Comparison of ENCODE assay signal across 28 cellular contexts in genomic region chr18:5142131-5142530, GRCh38. TPM values are rescaled to one million over a fixed set of nuclear protein-coding genes. Genes with fewer than 3 reads are reported as not detected.
A peak's percentile ranks its signal among the peaks of the same experiment; 100 is the strongest.
DNase-seq lines count a peak whose midpoint lies in the region; TF ChIP-seq lines count a peak whose summit lies in the region.
"Had no signal": no experiment of that assay in that cellular context is flagged by ENCODE, and none has a peak within 500 bp of the region (broad histone marks: within the 10 kb centered on the region; RNA-seq: fewer than 3 reads in every experiment).

No MANE protein-coding gene starts in this region.

- no peaks in the 10 kb centered on the region for H3K9me3 Mint-ChIP-seq in activated naive CD4-positive, alpha-beta T cell treated with anti-CD3 and anti-CD28 coated beads, Interleukin-2, amount 50 U/mL, for 24 hours
- no peaks in the 10 kb centered on the region for H3K9me3 Mint-ChIP-seq in mesothelial cell of epicardium
- H3K9me3 Mint-ChIP-seq: CD8-positive, alpha-beta memory T cell had no signal

- no peak overlapping the region for H4K8ac ChIP-seq in trophoblast cell (ENCODE audit: low read depth, low read length)

- TF ChIP-seq CTCF in hepatocyte (IDR thresholded peaks at IDR 0.05; ENCODE audit: poor library complexity) = no peak
- no peak for TF ChIP-seq CTCF in mesothelial cell of epicardium (IDR thresholded peaks at IDR 0.05; ENCODE audit: unreplicated experiment)

- H3K79me2 ChIP-seq in hepatocyte (no peaks in the 10 kb centered on the region), trophoblast cell (ENCODE audit: control insufficient read depth, insufficient read depth, low read length, poor library complexity) (no peaks in the 10 kb centered on the region)

- 35% methylated on average over 4 of the region's 4 CpGs for WGBS in hepatocyte (ENCODE audit: low lambda C conversion rate, missing lambda C conversion rate)
- WGBS in trophoblast cell (ENCODE audit: extremely low coverage, insufficient coverage, insufficient read length) = no CpG with 5 or more reads among the region's 4 CpGs

- no peaks in the 10 kb centered on the region for H3K27me3 Mint-ChIP-seq in activated naive CD4-positive, alpha-beta T cell treated with anti-CD3 and anti-CD28 coated beads, Interleukin-2, amount 50 U/mL, for 24 hours
- peaks cover 14% of the 10 kb centered on the region for H3K27me3 Mint-ChIP-seq in mesothelial cell of epicardium (ENCODE audit: low read depth)

- no peak overlapping the region for H4K12ac ChIP-seq in trophoblast cell (ENCODE audit: low read depth, low read length)

- no peak overlapping the region for H4K91ac ChIP-seq in trophoblast cell (ENCODE audit: low read depth, low read length)

- no peak overlapping the region for H2AFZ ChIP-seq in hepatocyte
- H2AFZ ChIP-seq in trophoblast cell (ENCODE audit: insufficient read depth, low read length, poor library complexity) = no peak overlapping the region
- H2AFZ ChIP-seq: PC-9 had no signal

- H2BK12ac ChIP-seq in trophoblast cell (ENCODE audit: low read length) = no peak overlapping the region

- no peaks in the 10 kb centered on the region for H3K4me1 ChIP-seq in hepatocyte (ENCODE audit: insufficient read depth)
- H3K4me1 ChIP-seq in trophoblast cell (ENCODE audit: control insufficient read depth in 1 of 2, insufficient read depth in 2 of 2, low read length in 2 of 2) = no peaks in the 10 kb centered on the region
- H3K4me1 ChIP-seq: BE2C had no signal

- H3K4me1 Mint-ChIP-seq in activated naive CD4-positive, alpha-beta T cell treated with anti-CD3 and anti-CD28 coated beads, Interleukin-2, amount 50 U/mL, for 24 hours = peaks cover 34% of the 10 kb centered on the region
- no peaks in the 10 kb centered on the region for H3K4me1 Mint-ChIP-seq in mesothelial cell of epicardium
- H3K4me1 Mint-ChIP-seq: CD14-positive monocyte; CD8-positive, alpha-beta memory T cell had no signal

- no peaks in the 10 kb centered on the region for H3K9me3 ChIP-seq in hepatocyte (ENCODE audit: low read depth)
- H3K9me3 ChIP-seq in trophoblast cell (ENCODE audit: insufficient read depth, low read depth, low read length) = no peaks in the 10 kb centered on the region
- H3K9me3 ChIP-seq: BE2C, SJCRH30 had no signal

- no peak overlapping the region for H2BK5ac ChIP-seq in trophoblast cell (ENCODE audit: low read depth, low read length, poor library complexity)

- H3K36me3 ChIP-seq in hepatocyte (replicated peaks; ENCODE audit: insufficient read depth, low read depth) = no peaks in the 10 kb centered on the region
- H3K36me3 ChIP-seq in trophoblast cell (ENCODE audit: control insufficient read depth in 1 of 2, insufficient read depth in 2 of 2, low read length in 2 of 2) = no peaks in the 10 kb centered on the region
- H3K36me3 ChIP-seq: BE2C, SJCRH30 had no signal

- DNase-seq in activated naive CD4-positive, alpha-beta T cell (lab: John Stamatoyannopoulos, UW) = no peak
- DNase-seq in NCI-H69 (lab: John Stamatoyannopoulos, UW) (peak; percentile 89), hepatocyte (ENCODE audit: low spot score) (no peak), mesothelial cell of epicardium (ENCODE audit: low spot score in 2 of 2, unreplicated experiment in 2 of 2) (no peak), trophoblast cell (no peak), cerebellum (ENCODE audit: low spot score) (no peak)
- DNase-seq: 8988T; ACHN; BE2C; CD8-positive, alpha-beta memory T cell; DMS79 treated with DMSO at 0.1 percent for 48 hours; GF-D8; HCEC 1CT; MM.1S; NCI-H1694 treated with DMSO at 0.1 percent for 48 hours; NCI-H446; NCI-H526 treated with DMSO at 0.1 percent for 48 hours; NK-92 treated with Interleukin-12 subunit alpha and Interleukin-12 subunit beta, amount 100 ng/mL, for 24 hours; PC-9 had no signal

- peak overlapping the region; percentile 80 for H3K27ac Mint-ChIP-seq in activated naive CD4-positive, alpha-beta T cell treated with anti-CD3 and anti-CD28 coated beads, Interleukin-2, amount 50 U/mL, for 24 hours
- H3K27ac Mint-ChIP-seq in mesothelial cell of epicardium = no peak overlapping the region
- H3K27ac Mint-ChIP-seq: CD14-positive monocyte; CD8-positive, alpha-beta memory T cell; IgD-negative memory B cell had no signal

- H3K27ac ChIP-seq in hepatocyte = peak overlapping the region; percentile 27
- H3K27ac ChIP-seq in trophoblast cell (ENCODE audit: low read depth, low read length) = no peak overlapping the region
- H3K27ac ChIP-seq: HL-60, KMS-11, PC-9, SJCRH30 had no signal

- H3K36me3 Mint-ChIP-seq in activated naive CD4-positive, alpha-beta T cell treated with anti-CD3 and anti-CD28 coated beads, Interleukin-2, amount 50 U/mL, for 24 hours = no peaks in the 10 kb centered on the region
- H3K36me3 Mint-ChIP-seq in mesothelial cell of epicardium = no peaks in the 10 kb centered on the region
- H3K36me3 Mint-ChIP-seq: CD14-positive monocyte; CD8-positive, alpha-beta memory T cell; IgD-negative memory B cell had no signal

- H2BK120ac ChIP-seq in trophoblast cell (ENCODE audit: insufficient read depth, low read length, poor library complexity) = no peak overlapping the region

- no peak overlapping the region for H3K4me2 ChIP-seq in hepatocyte
- no peak overlapping the region for H3K4me2 ChIP-seq in trophoblast cell (ENCODE audit: low read length)
- H3K4me2 ChIP-seq: KMS-11, PC-9 had no signal

- no peaks in the 10 kb centered on the region for H3K9me2 ChIP-seq in hepatocyte (replicated peaks; ENCODE audit: insufficient read depth)

- H3K23ac ChIP-seq in trophoblast cell (ENCODE audit: low read length) = no peak overlapping the region

- no peaks in the 10 kb centered on the region for H3K79me1 ChIP-seq in trophoblast cell (ENCODE audit: low read length)

- no peak overlapping the region for H3K14ac ChIP-seq in trophoblast cell (ENCODE audit: low read length)

- no peaks in the 10 kb centered on the region for H4K20me1 ChIP-seq in hepatocyte (ENCODE audit: insufficient read depth, poor library complexity, severe bottlenecking)

- H3K9ac ChIP-seq in trophoblast cell (ENCODE audit: low read length) = no peak overlapping the region
- H3K9ac ChIP-seq: KMS-11 had no signal

- H3K4me3 ChIP-seq in hepatocyte (no peak overlapping the region), trophoblast cell (ENCODE audit: low read depth, low read length) (no peak overlapping the region)
- H3K4me3 ChIP-seq: PC-9, SJCRH30 had no signal

- H3K18ac ChIP-seq in trophoblast cell (ENCODE audit: low read length) = no peak overlapping the region

- no peak overlapping the region for H3K4ac ChIP-seq in trophoblast cell (ENCODE audit: low read depth, low read length)

- no peak overlapping the region for H3K4me3 Mint-ChIP-seq in activated naive CD4-positive, alpha-beta T cell treated with anti-CD3 and anti-CD28 coated beads, Interleukin-2, amount 50 U/mL, for 24 hours
- H3K4me3 Mint-ChIP-seq in mesothelial cell of epicardium = no peak overlapping the region
- H3K4me3 Mint-ChIP-seq: CD14-positive monocyte; CD8-positive, alpha-beta memory T cell; IgD-negative memory B cell had no signal

- no peak overlapping the region for H2AK5ac ChIP-seq in trophoblast cell (ENCODE audit: low read length)

- H3K27me3 ChIP-seq in hepatocyte = no peaks in the 10 kb centered on the region
- H3K27me3 ChIP-seq in trophoblast cell (ENCODE audit: insufficient read depth, low read length) = no peaks in the 10 kb centered on the region
- H3K27me3 ChIP-seq: BE2C, SJCRH30 had no signal

RNA-seq across cellular contexts. Expression of gene AKAIN1, which starts 54.9 kb away (rescaled TPM):
- total RNA-seq in hepatocyte = not detected in 2 replicates
- not detected in 2 replicates for polyA plus RNA-seq in hepatocyte
- not detected in 3 replicates for total RNA-seq in mesothelial cell of epicardium
- not detected in 2 replicates for polyA plus RNA-seq in trophoblast cell (2013)
- 6.9 TPM for total RNA-seq in cerebellum
- total RNA-seq: CD8-positive, alpha-beta memory T cell; H1; PC-9; Right ventricle myocardium inferior; RPMI7951; SJCRH30 had no signal
- polyA plus RNA-seq: CD14-positive monocyte; CD8-positive, alpha-beta memory T cell; H1; IgD-negative memory B cell had no signal
